ENCODE assay signal across 8 cellular contexts in the genomic region with DNA sequence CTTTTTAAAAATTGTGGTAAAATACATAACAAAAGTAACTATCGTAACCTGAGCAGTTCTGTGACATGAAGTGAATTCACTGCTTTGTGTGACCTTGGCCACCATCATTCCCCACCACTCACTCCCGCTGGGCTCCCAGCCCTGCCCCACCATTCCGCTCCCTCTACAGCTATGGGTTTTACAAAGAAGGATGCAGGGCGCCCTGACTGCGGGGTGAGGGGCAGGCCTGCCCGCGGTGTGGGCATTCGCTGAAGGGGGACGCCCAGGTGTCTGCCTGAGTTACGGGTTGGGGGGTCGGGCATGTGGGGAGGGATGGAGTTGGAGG. TPM values are rescaled to one million over a fixed set of nuclear protein-coding genes. Genes with fewer than 3 reads are reported as not detected.
A peak's percentile ranks its signal among the peaks of the same experiment; 100 is the strongest.
DNase-seq lines count a peak whose midpoint lies in the region; ATAC-seq and TF ChIP-seq lines count a peak whose summit lies in the region.

A gene with protein sequence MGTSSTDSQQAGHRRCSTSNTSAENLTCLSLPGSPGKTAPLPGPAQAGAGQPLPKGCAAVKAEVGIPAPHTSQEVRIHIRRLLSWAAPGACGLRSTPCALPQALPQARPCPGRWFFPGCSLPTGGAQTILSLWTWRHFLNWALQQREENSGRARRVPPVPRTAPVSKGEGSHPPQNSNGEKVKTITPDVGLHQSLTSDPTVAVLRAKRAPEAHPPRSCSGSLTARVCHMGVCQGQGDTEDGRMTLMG (minus strand): TSS at position 38 of the 325 bp plus-strand sequence. CDS start 335 bp downstream, outside the sequence.

- H3K27me3 ChIP-seq in OCI-LY3 (ENCODE audit: low read depth, low read length): no peaks in the 10 kb centered on the region
- no peaks in the 10 kb centered on the region for H3K27me3 ChIP-seq in ovary

- H3K79me2 ChIP-seq in OCI-LY3 (ENCODE audit: low read length): no peaks in the 10 kb centered on the region

- TF ChIP-seq CTCF in OCI-LY3 (IDR thresholded peaks at IDR 0.05; ENCODE audit: low read depth, low read length) (no peak), epithelial cell of esophagus (IDR thresholded peaks at IDR 0.05; ENCODE audit: insufficient read depth, low read depth, low read length, missing control alignments) (no peak), ovary (IDR thresholded peaks at IDR 0.05) (no peak)

- H3K4me1 ChIP-seq in OCI-LY3 (ENCODE audit: low read length) (peaks cover 6% of the 10 kb centered on the region; the same call in 1 of the 2 replicates), ovary (ENCODE audit: insufficient read depth) (peaks cover 2% of the 10 kb centered on the region)

- DNase-seq in epithelial cell of esophagus (ENCODE audit: low read depth) (no peak), ovary (no peak), cortex of kidney (lab: John Stamatoyannopoulos, UW) (no peak), GF-D8 (lab: John Stamatoyannopoulos, UW) (no peak), inferior parietal cortex (ENCODE audit: extremely low spot score) (no peak)

- peak within 1 kb of the TSS; percentile 91 for H3K4me2 ChIP-seq in OCI-LY3 (ENCODE audit: low read length)

- no peaks in the 10 kb centered on the region for H3K9me3 ChIP-seq in OCI-LY3 (ENCODE audit: insufficient read depth, low read length)
- H3K9me3 ChIP-seq in ovary: no peaks in the 10 kb centered on the region

- H2AFZ ChIP-seq in OCI-LY3 (ENCODE audit: low read depth, low read length): peak within 1 kb of the TSS; percentile 69; the same call in 1 of the 2 replicates

- WGBS in ovary, 3 donors: 10 to 13% (median 12%) methylated on average over 11 of the region's 11 CpGs

- intact Hi-C loops in ovary (cut with DNase I): no loop called here

- no peak for TF ChIP-seq POLR2A in ovary (IDR thresholded peaks at IDR 0.05)

- peak within 1 kb of the TSS; percentile 75 for H3K27ac ChIP-seq in OCI-LY3 (ENCODE audit: low read length)
- peak within 1 kb of the TSS; percentile 88 to 90 for H3K27ac ChIP-seq in ovary

- no peak for TF ChIP-seq EP300 in ovary (IDR thresholded peaks at IDR 0.05)

- H3K36me3 ChIP-seq in OCI-LY3 (replicated peaks; ENCODE audit: low read depth, low read length) (peaks cover 11% of the 10 kb centered on the region), ovary (no peaks in the 10 kb centered on the region)

- H3K4me3 ChIP-seq in OCI-LY3 (ENCODE audit: low read length) (peak within 1 kb of the TSS; percentile 82), epithelial cell of esophagus (ENCODE audit: low read length) (peak within 1 kb of the TSS; percentile 64), ovary (peak within 1 kb of the TSS; percentile 54)

- H4K20me1 ChIP-seq in OCI-LY3 (ENCODE audit: insufficient read depth, low read length): no peaks in the 10 kb centered on the region

- H3K9ac ChIP-seq in OCI-LY3 (ENCODE audit: low read length): peak within 1 kb of the TSS; percentile 84

- ATAC-seq in GM18867 (IDR thresholded peaks at IDR 0.05; ENCODE audit: unreplicated experiment): peak; percentile 1
- ATAC-seq in HG03457 (IDR thresholded peaks at IDR 0.05; ENCODE audit: unreplicated experiment): no peak

RNA-seq across cellular contexts. Expression of the gene that starts here (rescaled TPM):
- 1 to 10 TPM in 1 of 7 donors, under 1 TPM in 3, not detected in 3; 0.36 to 1.0 (median 0.41) TPM for total RNA-seq in ovary
- under 1 TPM in 1 of 2 donors, not detected in 1; 0.33 TPM for polyA plus RNA-seq in ovary
